In genomic region chr19:42252365-42253244, GRCh38 we compare ENCODE assay signal across 8 cellular contexts. TPM values are rescaled to one million over a fixed set of nuclear protein-coding genes. Genes with fewer than 3 reads are reported as not detected.
DNase-seq lines count a peak whose midpoint lies in the region; ATAC-seq and TF ChIP-seq lines count a peak whose summit lies in the region.

No MANE protein-coding gene starts in this region.

- no peak overlapping the region for H2AFZ ChIP-seq in OCI-LY1 (ENCODE audit: low read length)

- TF ChIP-seq CTCF in OCI-LY1 (IDR thresholded peaks at IDR 0.05; ENCODE audit: low read length): no peak
- no peak for TF ChIP-seq CTCF in colonic mucosa (IDR thresholded peaks at IDR 0.05)
- TF ChIP-seq CTCF in right lobe of liver (IDR thresholded peaks at IDR 0.05): no peak

- 0 out of 2 replicates have a peak, but pooled peaks cover 8% of the 10 kb centered on the region for H3K79me2 ChIP-seq in OCI-LY1 (ENCODE audit: insufficient read depth, low read length)

- H3K4me3 ChIP-seq in OCI-LY1 (ENCODE audit: low read depth, low read length, poor library complexity, severe bottlenecking) (peak overlapping the region; percentile 97), colonic mucosa (peak overlapping the region; percentile 86), right lobe of liver (peak overlapping the region; percentile 86 to 99 (median 98))

- WGBS in right lobe of liver (ENCODE audit: insufficient coverage, low coverage, low lambda C conversion rate, missing lambda C conversion rate): 9% methylated on average over 26 of the region's 27 CpGs

- no peak for TF ChIP-seq POLR2A in right lobe of liver (IDR thresholded peaks at IDR 0.05)

- intact Hi-C loops in colonic mucosa (cut with DNase I) (no loop called here), right lobe of liver (cut with DNase I) (loop anchor here in 1 of 2 donors (5.0 kb wide), 1 partner anchor 35 kb away; no protein-coding TSS in a partner anchor)

- no peaks in the 10 kb centered on the region for H4K20me1 ChIP-seq in OCI-LY1 (ENCODE audit: insufficient read depth, low read length)

- H3K4me2 ChIP-seq in OCI-LY1 (ENCODE audit: low read length): peak overlapping the region; percentile 79

- H3K9me3 ChIP-seq in ES-I3 (ENCODE audit: control insufficient read depth, insufficient read depth, low read length) (no peaks in the 10 kb centered on the region), OCI-LY1 (ENCODE audit: low read length) (no peaks in the 10 kb centered on the region), colonic mucosa (no peaks in the 10 kb centered on the region), right lobe of liver (no peaks in the 10 kb centered on the region)

- ATAC-seq in right lobe of liver: no peak
- no peak for ATAC-seq in GM19395 (IDR thresholded peaks at IDR 0.05; ENCODE audit: unreplicated experiment)

- H3K9ac ChIP-seq in ES-I3 (ENCODE audit: low read depth, low read length): peak overlapping the region; percentile 79
- peak overlapping the region; percentile 73 for H3K9ac ChIP-seq in OCI-LY1 (ENCODE audit: low read length)
- peak overlapping the region; percentile 72 to 78 for H3K9ac ChIP-seq in colonic mucosa (ENCODE audit: low read depth in 2 of 2, low read length in 2 of 2)

- peak overlapping the region; percentile 73 for H3K27ac ChIP-seq in OCI-LY1 (ENCODE audit: low read depth, low read length, poor library complexity, severe bottlenecking)
- H3K27ac ChIP-seq in colonic mucosa: peak overlapping the region; percentile 93
- peak overlapping the region; percentile 97 to 99 (median 99) for H3K27ac ChIP-seq in right lobe of liver
- H3K27ac ChIP-seq in substantia nigra (ENCODE audit: low read depth, low read length, poor library complexity, severe bottlenecking): peak overlapping the region; percentile 99

- DNase-seq in colonic mucosa (no peak), right lobe of liver (peak in 2 of 3 donors; percentile 30 to 56), substantia nigra (lab: John Stamatoyannopoulos, UW) (peak; percentile 39 to 93 (median 81)), NCI-H2081 (lab: John Stamatoyannopoulos, UW) (no peak), NCI-H748 (lab: John Stamatoyannopoulos, UW; ENCODE audit: unreplicated experiment) (no peak)

- 0 out of 2 replicates have a peak, but pooled peaks cover 5% of the 10 kb centered on the region for H3K27me3 ChIP-seq in OCI-LY1 (ENCODE audit: insufficient read depth, low read length)
- no peaks in the 10 kb centered on the region for H3K27me3 ChIP-seq in colonic mucosa
- no peaks in the 10 kb centered on the region for H3K27me3 ChIP-seq in right lobe of liver

- H3K36me3 ChIP-seq in ES-I3 (ENCODE audit: insufficient read depth, low read length) (0 out of 2 replicates have a peak, but pooled peaks cover 4% of the 10 kb centered on the region), OCI-LY1 (ENCODE audit: insufficient read depth, low read length) (peaks cover 18% of the 10 kb centered on the region; the same call in 1 of the 2 replicates), colonic mucosa (no peaks in the 10 kb centered on the region), right lobe of liver (peaks cover 0 to 16% (median 5%) of the 10 kb centered on the region in 4 donors)

- H3K4me1 ChIP-seq in ES-I3 (ENCODE audit: insufficient read depth, low read length) (peaks cover 21% of the 10 kb centered on the region), OCI-LY1 (ENCODE audit: insufficient read depth, low read length, severe bottlenecking) (peaks cover 40% of the 10 kb centered on the region), colonic mucosa (peaks cover 10% of the 10 kb centered on the region), right lobe of liver (peaks cover 0 to 26% (median 5%) of the 10 kb centered on the region in 4 donors)

- H3K9me2 ChIP-seq in OCI-LY1 (ENCODE audit: low read depth, low read length): no peaks in the 10 kb centered on the region

- 0 out of 2 replicates have a peak, but pooled peaks cover 6% of the 10 kb centered on the region for H3F3A ChIP-seq in OCI-LY1 (ENCODE audit: insufficient read depth, low read length)

RNA-seq across cellular contexts. Expression of gene ERF, which starts 2.3 kb away (rescaled TPM):
- total RNA-seq in colonic mucosa (10 to 100 TPM; 46.7 to 57.3 TPM), right lobe of liver (10 to 100 TPM; 15.4 to 35.7 (median 30.5) TPM)

RNA-seq across cellular contexts. Expression of gene GSK3A, which starts 10.2 kb away (rescaled TPM):
- total RNA-seq in colonic mucosa (10 to 100 TPM; 47.8 to 51.8 TPM), right lobe of liver (10 to 100 TPM; 12.3 to 14.8 (median 13.5) TPM)

RNA-seq across cellular contexts. Expression of gene CIC, which starts 16.4 kb away (rescaled TPM):
- 10 to 100 TPM; 47.8 to 54.6 TPM for total RNA-seq in colonic mucosa
- total RNA-seq in right lobe of liver: 10 to 100 TPM; 19.9 to 53.6 (median 35.2) TPM

RNA-seq across cellular contexts. Expression of gene ZNF526, which starts 32.5 kb away (rescaled TPM):
- total RNA-seq in colonic mucosa: 10 to 100 TPM in 1 of 2 donors, 1 to 10 TPM in 1; 9.3 to 12.8 TPM
- 1 to 10 TPM; 1.9 to 3.9 (median 3.4) TPM for total RNA-seq in right lobe of liver

RNA-seq across cellular contexts. Expression of gene DEDD2, which starts 35.1 kb away (rescaled TPM):
- total RNA-seq in colonic mucosa: 10 to 100 TPM; 27.0 to 33.8 TPM
- 10 to 100 TPM in 5 of 6 experiments, 1 to 10 TPM in 1; 8.1 to 18.0 (median 15.0) TPM for total RNA-seq in right lobe of liver

Comparison
In these comparisons a context has a peak if more than half of its experiments do, and no peak if none do; other contexts are left out.
1. DNase-seq: peak in right lobe of liver (2 of 3) and substantia nigra (49 of 49); none in colonic mucosa (single experiment), NCI-H2081 (0 of 2) and NCI-H748 (single experiment).
2. Peak in every context shown above with its lines, with median percentiles within 50 percentile points of each other: H3K9ac ChIP-seq, H3K27ac ChIP-seq and H3K4me3 ChIP-seq.